In the genomic region with DNA sequence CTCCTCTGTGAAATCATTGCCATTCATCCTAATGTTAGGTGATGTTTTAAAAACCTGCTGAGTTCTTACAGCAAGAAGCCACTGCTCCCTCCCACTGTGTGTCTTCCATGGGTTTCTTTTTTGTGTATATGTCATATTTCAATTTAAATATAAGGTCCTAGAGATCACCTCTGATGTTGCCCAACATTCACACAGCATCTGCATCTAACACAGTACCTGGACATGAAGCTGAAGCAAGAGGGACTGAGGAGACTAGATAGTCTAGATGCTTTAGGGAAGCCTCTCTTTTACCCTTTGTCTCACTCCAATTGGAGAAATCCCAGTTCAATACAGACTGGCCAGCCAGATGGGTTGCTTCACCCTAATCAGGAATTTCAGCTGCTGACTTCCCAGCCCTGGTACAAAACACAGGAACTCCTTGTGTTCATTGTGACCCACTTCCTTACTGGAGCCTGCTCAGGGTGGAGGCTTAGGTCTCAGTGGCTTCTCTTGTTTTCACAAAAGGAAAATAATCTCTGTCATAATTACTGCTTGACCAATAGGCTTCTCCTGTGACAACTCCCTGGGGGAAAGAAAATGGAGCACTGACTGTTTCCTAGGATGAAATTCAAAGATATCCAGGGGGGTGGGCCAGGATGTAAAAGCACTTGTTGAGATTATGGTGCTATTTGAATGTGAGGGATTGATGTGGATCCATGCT, we compare ENCODE assay signal across 8 cellular contexts. TPM values are rescaled to one million over a fixed set of nuclear protein-coding genes. Genes with fewer than 3 reads are reported as not detected.
DNase-seq lines count a peak whose midpoint lies in the region; ATAC-seq and TF ChIP-seq lines count a peak whose summit lies in the region.

No MANE protein-coding gene starts in this region.

- no peaks in the 10 kb centered on the region for H3K9me2 ChIP-seq in PC-9 (ENCODE audit: insufficient read depth)

- H3K4me3 Mint-ChIP-seq in activated CD4-positive, alpha-beta T cell treated with anti-CD3 and anti-CD28 coated beads for 36 hours: no peak overlapping the region
- H3K4me3 Mint-ChIP-seq in activated CD8-positive, alpha-beta T cell treated with anti-CD3 and anti-CD28 coated beads for 36 hours: no peak overlapping the region

- H3K4me1 ChIP-seq in thymus (ENCODE audit: control insufficient read depth, insufficient read depth, low read length) (peaks cover 84% of the 10 kb centered on the region), PC-9 (replicated peaks; ENCODE audit: insufficient read depth) (peaks cover 8% of the 10 kb centered on the region)

- CTCF ChIA-PET in activated CD4-positive, alpha-beta T cell treated with anti-CD3 and anti-CD28 coated beads for 36 hours (lab: Charles Lee): interaction anchor here (9.2 to 9.9 kb wide), 3 partner anchors 13 to 53 kb away, joined by 143 to 249 read pairs (median 154); no protein-coding TSS in a partner anchor
- CTCF ChIA-PET in activated CD8-positive, alpha-beta T cell treated with anti-CD3 and anti-CD28 coated beads for 36 hours (lab: Charles Lee): interaction anchor here (1.2 to 13.0 kb wide), 6 partner anchors 15 to 283 kb away, joined by 3 to 273 read pairs (median 58); partner anchors contain the start of gene BTG2
- CTCF ChIA-PET in PC-9 (lab: Charles Lee): no interaction called here

- peak overlapping the region; percentile 44 for H3K27ac ChIP-seq in layer of hippocampus (ENCODE audit: low read depth, low read length)
- peak overlapping the region; percentile 96 for H3K27ac ChIP-seq in thymus (ENCODE audit: low read depth)
- no peak overlapping the region for H3K27ac ChIP-seq in PC-9

- no peaks in the 10 kb centered on the region for H3K9me3 ChIP-seq in thymus (ENCODE audit: control insufficient read depth)
- H3K9me3 ChIP-seq in PC-9 (ENCODE audit: insufficient read depth, low read depth): no peaks in the 10 kb centered on the region

- DNase-seq in activated CD4-positive, alpha-beta T cell treated with anti-CD3 and anti-CD28 coated beads for 36 hours: no peak
- DNase-seq in activated CD4-positive, alpha-beta T cell treated with anti-CD3 and anti-CD28 coated beads for 48 hours: no peak
- DNase-seq in activated CD8-positive, alpha-beta T cell treated with anti-CD3 and anti-CD28 coated beads for 36 hours: no peak
- DNase-seq in PC-9: no peak
- DNase-seq in NCI-H1105 treated with DMSO at 0.1 percent for 48 hours (lab: John Stamatoyannopoulos, UW): no peak
- DNase-seq in activated gamma-delta T cell (lab: John Stamatoyannopoulos, UW): no peak

- H4K20me1 ChIP-seq in PC-9 (ENCODE audit: insufficient read depth): no peaks in the 10 kb centered on the region

- no peaks in the 10 kb centered on the region for H3K36me3 Mint-ChIP-seq in activated CD4-positive, alpha-beta T cell treated with anti-CD3 and anti-CD28 coated beads for 36 hours (ENCODE audit: low read depth)
- H3K36me3 Mint-ChIP-seq in activated CD8-positive, alpha-beta T cell treated with anti-CD3 and anti-CD28 coated beads for 36 hours (ENCODE audit: low read depth): no peaks in the 10 kb centered on the region

- H3K36me3 ChIP-seq in thymus (ENCODE audit: control insufficient read depth, insufficient read depth) (no peaks in the 10 kb centered on the region), PC-9 (ENCODE audit: low read depth) (no peaks in the 10 kb centered on the region)

- H3K4me2 ChIP-seq in PC-9: no peak overlapping the region

- TF ChIP-seq CTCF in activated CD8-positive, alpha-beta T cell treated with anti-CD3 and anti-CD28 coated beads for 36 hours (IDR thresholded peaks at IDR 0.05): no peak
- TF ChIP-seq CTCF in PC-9 (conservative IDR thresholded peaks at IDR 0.05): no peak

- H3K27ac Mint-ChIP-seq in activated CD4-positive, alpha-beta T cell treated with anti-CD3 and anti-CD28 coated beads for 36 hours: peak overlapping the region; percentile 83
- H3K27ac Mint-ChIP-seq in activated CD8-positive, alpha-beta T cell treated with anti-CD3 and anti-CD28 coated beads for 36 hours: peak overlapping the region; percentile 80

- no peaks in the 10 kb centered on the region for H3K27me3 ChIP-seq in layer of hippocampus (ENCODE audit: control insufficient read depth, insufficient read depth, low read length)
- H3K27me3 ChIP-seq in thymus (ENCODE audit: control insufficient read depth, insufficient read depth): no peaks in the 10 kb centered on the region
- H3K27me3 ChIP-seq in PC-9 (ENCODE audit: insufficient read depth, low read depth): peaks cover 22% of the 10 kb centered on the region; the same call in 1 of the 2 replicates

- no peak overlapping the region for H3K4me3 ChIP-seq in thymus (ENCODE audit: low read length)
- H3K4me3 ChIP-seq in PC-9: no peak overlapping the region

- BruUV-seq in PC-9 (replicated peaks; lab: Mats Ljungman, UMichigan): no TSS peak

- ATAC-seq in activated CD4-positive, alpha-beta T cell treated with anti-CD3 and anti-CD28 coated beads for 36 hours: no peak
- ATAC-seq in activated CD8-positive, alpha-beta T cell treated with anti-CD3 and anti-CD28 coated beads for 36 hours: no peak

- POLR2A ChIA-PET in activated CD4-positive, alpha-beta T cell treated with anti-CD3 and anti-CD28 coated beads for 36 hours (lab: Charles Lee): interaction anchor here (0.6 to 3.2 kb wide), 2 partner anchors 14 to 53 kb away, joined by 3 to 63 read pairs; partner anchors contain the start of gene BTG2
- POLR2A ChIA-PET in activated CD8-positive, alpha-beta T cell treated with anti-CD3 and anti-CD28 coated beads for 36 hours (lab: Charles Lee): interaction anchor here (0.6 to 9.5 kb wide), 3 partner anchors 13 to 1198 kb away, joined by 3 to 224 read pairs (median 152); partner anchors contain the start of gene BTG2
- POLR2A ChIA-PET in PC-9 (lab: Charles Lee; ENCODE audit: unreplicated experiment): no interaction called here

- intact Hi-C loops in activated CD4-positive, alpha-beta T cell treated with anti-CD3 and anti-CD28 coated beads for 36 hours (cut with DNase I, micrococcal nuclease): loop anchor here in 1 of 2 experiments (10.0 kb wide), 2 partner anchors 1182 to 1962 kb away; no protein-coding TSS in a partner anchor
- intact Hi-C loops in activated CD8-positive, alpha-beta T cell treated with anti-CD3 and anti-CD28 coated beads for 36 hours (cut with micrococcal nuclease): no loop called here
- intact Hi-C loops in PC-9 (cut with micrococcal nuclease; ENCODE audit: unreplicated experiment): no loop called here

- no peak overlapping the region for H2AFZ ChIP-seq in PC-9

- peaks cover under 1% of the 10 kb centered on the region; the same call in 1 of the 2 replicates for H3F3A ChIP-seq in PC-9 (ENCODE audit: insufficient read depth, low read depth)

- H3K4me1 Mint-ChIP-seq in activated CD4-positive, alpha-beta T cell treated with anti-CD3 and anti-CD28 coated beads for 36 hours: peaks cover 85% of the 10 kb centered on the region
- H3K4me1 Mint-ChIP-seq in activated CD8-positive, alpha-beta T cell treated with anti-CD3 and anti-CD28 coated beads for 36 hours (ENCODE audit: low read depth): peaks cover 91% of the 10 kb centered on the region

- H3K9me3 Mint-ChIP-seq in activated CD4-positive, alpha-beta T cell treated with anti-CD3 and anti-CD28 coated beads for 36 hours (ENCODE audit: low read depth): no peaks in the 10 kb centered on the region
- H3K9me3 Mint-ChIP-seq in activated CD8-positive, alpha-beta T cell treated with anti-CD3 and anti-CD28 coated beads for 36 hours: no peaks in the 10 kb centered on the region

- H3K27me3 Mint-ChIP-seq in activated CD4-positive, alpha-beta T cell treated with anti-CD3 and anti-CD28 coated beads for 36 hours: no peaks in the 10 kb centered on the region
- no peaks in the 10 kb centered on the region for H3K27me3 Mint-ChIP-seq in activated CD8-positive, alpha-beta T cell treated with anti-CD3 and anti-CD28 coated beads for 36 hours

- H3K79me2 ChIP-seq in PC-9 (ENCODE audit: low read depth): no peaks in the 10 kb centered on the region

RNA-seq across cellular contexts. Expression of gene BTG2, which starts 17.3 kb away (rescaled TPM):
- 100 to 1,000 TPM; 114 to 142 TPM for total RNA-seq in activated CD4-positive, alpha-beta T cell treated with anti-CD3 and anti-CD28 coated beads for 36 hours
- total RNA-seq in activated CD8-positive, alpha-beta T cell treated with anti-CD3 and anti-CD28 coated beads for 36 hours: 100 to 1,000 TPM; 115 TPM
- polyA plus RNA-seq in thymus: 171 TPM
- 11.1 and 13.8 TPM in 2 replicates for total RNA-seq in PC-9 (2021)

RNA-seq across cellular contexts. Expression of gene FMOD, which starts 28.3 kb away (rescaled TPM):
- total RNA-seq in activated CD4-positive, alpha-beta T cell treated with anti-CD3 and anti-CD28 coated beads for 36 hours: under 1 TPM; 0.87 to 0.98 TPM
- 1 to 10 TPM; 1.4 to 2.4 TPM for total RNA-seq in activated CD8-positive, alpha-beta T cell treated with anti-CD3 and anti-CD28 coated beads for 36 hours
- 7.5 TPM for polyA plus RNA-seq in thymus
- not detected in 2 replicates for total RNA-seq in PC-9 (2021)
